Comparison of ENCODE assay signal across 11 cellular contexts in genomic region chr3:60185161-60185560, GRCh38.
"Had no signal": no experiment of that assay in that cellular context is flagged by ENCODE, and none has a peak within 500 bp of the region (broad histone marks: within the 10 kb centered on the region; RNA-seq: fewer than 3 reads in every experiment).

No MANE protein-coding gene starts in this region.

- H3K4me2 ChIP-seq: GM23338 had no signal

- H3K9ac ChIP-seq: GM23248 had no signal

- H3K27ac ChIP-seq: GM23248 had no signal

- H3K4me3 ChIP-seq: GM23248, GM23338, HAP-1 had no signal

- H3K4me3 Mint-ChIP-seq: GM23338, H9, HFFc6 had no signal

- H3K36me3 ChIP-seq: HAP-1 had no signal

- H2AFZ ChIP-seq: GM23248, GM23338 had no signal

- DNase-seq: GM23248, GOT3, H7, H9, HCEC 1CT, HFFc6 had no signal

- FAIRE-seq: H1, H54 had no signal

- H3K27ac Mint-ChIP-seq: GM23338, H9, HFFc6 had no signal

- ATAC-seq: GM23338, HCT116 had no signal

- H3K9me3 Mint-ChIP-seq: GM23338, H9 had no signal
